In the genomic region with DNA sequence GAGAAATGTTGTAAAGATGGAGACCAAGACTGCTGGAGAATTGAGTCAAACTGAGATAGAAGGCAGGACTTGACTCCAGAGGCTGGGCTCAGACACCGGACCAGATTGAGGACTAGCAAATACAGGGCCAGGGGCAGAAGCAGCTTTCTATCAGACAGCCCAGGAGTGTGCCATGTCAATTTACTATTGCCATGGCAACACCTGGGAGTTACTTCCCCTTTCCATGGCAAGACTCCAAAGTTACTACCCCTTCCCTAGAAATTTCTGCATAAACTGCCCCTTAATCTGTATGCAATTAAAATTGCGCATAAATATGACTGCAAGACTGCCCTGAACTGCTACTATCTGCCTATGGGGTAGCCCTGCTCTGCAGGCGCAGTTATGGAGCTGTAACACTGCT, we compare ENCODE assay signal across 1 cellular context.
TF ChIP-seq lines count a peak whose summit lies in the region.

No MANE protein-coding gene starts in this region.

TF ChIP-seq in K562, 482 proteins besides CTCF, POLR2A, EP300 and RAD21 (continued from another document):
- TF ChIP-seq, protein P1, sequence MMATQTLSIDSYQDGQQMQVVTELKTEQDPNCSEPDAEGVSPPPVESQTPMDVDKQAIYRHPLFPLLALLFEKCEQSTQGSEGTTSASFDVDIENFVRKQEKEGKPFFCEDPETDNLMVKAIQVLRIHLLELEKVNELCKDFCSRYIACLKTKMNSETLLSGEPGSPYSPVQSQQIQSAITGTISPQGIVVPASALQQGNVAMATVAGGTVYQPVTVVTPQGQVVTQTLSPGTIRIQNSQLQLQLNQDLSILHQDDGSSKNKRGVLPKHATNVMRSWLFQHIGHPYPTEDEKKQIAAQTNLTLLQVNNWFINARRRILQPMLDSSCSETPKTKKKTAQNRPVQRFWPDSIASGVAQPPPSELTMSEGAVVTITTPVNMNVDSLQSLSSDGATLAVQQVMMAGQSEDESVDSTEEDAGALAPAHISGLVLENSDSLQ (IDR thresholded peaks at IDR 0.05) = peak; percentile 49; the same call in 1 of the 2 replicates
- TF ChIP-seq ADNP (tag; IDR thresholded peaks at IDR 0.05) = no peak
- no peak for TF ChIP-seq CBX5 (IDR thresholded peaks at IDR 0.05; ENCODE audit: borderline replicate concordance, low read depth)
- no peak for TF ChIP-seq HSF4 (CRISPR knock-in tag; IDR thresholded peaks at IDR 0.05; ENCODE audit: borderline replicate concordance)
